Comparison of ENCODE assay signal across 24 cellular contexts in genomic region chr9:121541945-121542344, GRCh38. TPM values are rescaled to one million over a fixed set of nuclear protein-coding genes. Genes with fewer than 3 reads are reported as not detected.
DNase-seq lines count a peak whose midpoint lies in the region; ATAC-seq and TF ChIP-seq lines count a peak whose summit lies in the region.
"Had no signal": no experiment of that assay in that cellular context is flagged by ENCODE, and none has a peak within 500 bp of the region (broad histone marks: within the 10 kb centered on the region; RNA-seq: fewer than 3 reads in every experiment).

No MANE protein-coding gene starts in this region.

- H3K4me1 ChIP-seq in heart right ventricle, result peaks cover 4 to 27% (median 21%) of the 10 kb centered on the region in 9 donors
- H3K4me1 ChIP-seq: BE2C had no signal

- WGBS in heart right ventricle, 2 donors, result 41 to 47% methylated on average over 2 of the region's 2 CpGs

- intact Hi-C loops in Right ventricle myocardium superior (cut with DNase I) (no loop called here), cardiac septum (cut with DNase I) (loop anchor here (2.0 to 10.0 kb wide), 2 partner anchors 79 to 323 kb away; no protein-coding TSS in a partner anchor), heart right ventricle (cut with DNase I) (loop anchor here in 2 of 10 donors (10.0 kb wide), 2 partner anchors 323 to 553 kb away; partner anchors contain the start of gene TTLL11 (in 1 of the 2)), left ventricle myocardium superior (cut with micrococcal nuclease) (loop anchor here (10.0 kb wide), 1 partner anchor 453 kb away; no protein-coding TSS in a partner anchor), posterior vena cava (cut with DNase I) (no loop called here)

- no peaks in the 10 kb centered on the region for H3K36me3 ChIP-seq in heart right ventricle
- H3K36me3 ChIP-seq: BE2C; BLaER1 treated with 17β-estradiol and CSF1 and Interleukin-3, amounts not matched to agents 10 nM and 100 nM had no signal

- peak; percentile 65 for DNase-seq in Right ventricle myocardium superior
- DNase-seq in cardiac septum (ENCODE audit: low spot score), result no peak
- DNase-seq in heart right ventricle, result peak in 1 of 2 donors; percentile 43
- peak; percentile 77 for DNase-seq in left ventricle myocardium superior
- DNase-seq in posterior vena cava (ENCODE audit: low spot score), result peak; percentile 26
- DNase-seq in GDM1 (lab: John Stamatoyannopoulos, UW), result no peak
- DNase-seq in SKM-1 treated with dmso at 0.1 percent for 144 hours (lab: John Stamatoyannopoulos, UW; ENCODE audit: unreplicated experiment), result no peak
- DNase-seq: 8988T; ACHN; AML-193; BE2C; CD4-positive, alpha-beta T cell; CD8-positive, alpha-beta memory T cell; DMS 273 treated with DMSO at 0.1 percent for 48 hours; DMS53; DMS79 treated with DMSO at 0.1 percent for 48 hours; H9 had no signal

- no peak overlapping the region for H3K4me3 ChIP-seq in heart right ventricle
- H3K4me3 ChIP-seq: A549; BLaER1 treated with 17β-estradiol and CSF1 and Interleukin-3, amounts not matched to agents 10 nM and 100 nM; GM23338 had no signal

- ATAC-seq in Right ventricle myocardium superior (ENCODE audit: poor library complexity) (peak; percentile 77), heart right ventricle (peak in 5 of 8 donors; percentile 16 to 75 (median 41)), left ventricle myocardium superior (peak; percentile 71), GM21515 (IDR thresholded peaks at IDR 0.05; ENCODE audit: unreplicated experiment) (no peak)
- ATAC-seq: A549, GM23338, HCT116 had no signal

- peak overlapping the region in 2 of 10 donors; percentile 31 to 52 for H3K27ac ChIP-seq in heart right ventricle
- H3K27ac ChIP-seq: A549; BLaER1 treated with 17β-estradiol and CSF1 and Interleukin-3, amounts not matched to agents 10 nM and 100 nM had no signal

- H3K27me3 ChIP-seq in heart right ventricle, result no peaks in the 10 kb centered on the region
- H3K27me3 ChIP-seq: BE2C; BLaER1 treated with 17β-estradiol and CSF1 and Interleukin-3, amounts not matched to agents 10 nM and 100 nM had no signal

- no peaks in the 10 kb centered on the region for H3K9me3 ChIP-seq in heart right ventricle
- H3K9me3 ChIP-seq: A549; BE2C; BLaER1 treated with 17β-estradiol and CSF1 and Interleukin-3, amounts not matched to agents 10 nM and 100 nM had no signal

- TF ChIP-seq CTCF in heart right ventricle (IDR thresholded peaks at IDR 0.05), result no peak

RNA-seq across cellular contexts. Expression of gene GGTA1, which starts 42.3 kb away (rescaled TPM):
- total RNA-seq in Right ventricle myocardium superior (31.3 TPM), cardiac septum (8.8 TPM), heart right ventricle (10 to 100 TPM in 7 of 10 donors, 1 to 10 TPM in 3; 6.0 to 42.1 (median 13.9) TPM), left ventricle myocardium superior (28.3 TPM), posterior vena cava (10 to 100 TPM in 1 of 2 donors, 1 to 10 TPM in 1; 3.8 to 11.0 TPM)
- 10 to 100 TPM in 1 of 2 donors, 1 to 10 TPM in 1; 3.0 to 34.9 TPM for polyA plus RNA-seq in heart right ventricle
- total RNA-seq: CD4-positive, alpha-beta T cell; CD8-positive, alpha-beta memory T cell; Daoy; G401; GM23338; H9 had no signal
- polyA plus RNA-seq: CD8-positive, alpha-beta memory T cell had no signal

Comparison
In these comparisons a context has a peak if more than half of its experiments do, and no peak if none do; other contexts are left out.
1. DNase-seq: peak in Right ventricle myocardium superior (single experiment), left ventricle myocardium superior (single experiment) and posterior vena cava (single experiment); none in cardiac septum (single experiment), GDM1 (single experiment) and SKM-1 treated with dmso at 0.1 percent for 144 hours (single experiment).
2. intact Hi-C loops: an anchor here in cardiac septum (2.0 to 10.0 kb wide) and left ventricle myocardium superior (10.0 kb wide); none called in Right ventricle myocardium superior and posterior vena cava.